ENCODE assay signal across 11 cellular contexts in the genomic region with DNA sequence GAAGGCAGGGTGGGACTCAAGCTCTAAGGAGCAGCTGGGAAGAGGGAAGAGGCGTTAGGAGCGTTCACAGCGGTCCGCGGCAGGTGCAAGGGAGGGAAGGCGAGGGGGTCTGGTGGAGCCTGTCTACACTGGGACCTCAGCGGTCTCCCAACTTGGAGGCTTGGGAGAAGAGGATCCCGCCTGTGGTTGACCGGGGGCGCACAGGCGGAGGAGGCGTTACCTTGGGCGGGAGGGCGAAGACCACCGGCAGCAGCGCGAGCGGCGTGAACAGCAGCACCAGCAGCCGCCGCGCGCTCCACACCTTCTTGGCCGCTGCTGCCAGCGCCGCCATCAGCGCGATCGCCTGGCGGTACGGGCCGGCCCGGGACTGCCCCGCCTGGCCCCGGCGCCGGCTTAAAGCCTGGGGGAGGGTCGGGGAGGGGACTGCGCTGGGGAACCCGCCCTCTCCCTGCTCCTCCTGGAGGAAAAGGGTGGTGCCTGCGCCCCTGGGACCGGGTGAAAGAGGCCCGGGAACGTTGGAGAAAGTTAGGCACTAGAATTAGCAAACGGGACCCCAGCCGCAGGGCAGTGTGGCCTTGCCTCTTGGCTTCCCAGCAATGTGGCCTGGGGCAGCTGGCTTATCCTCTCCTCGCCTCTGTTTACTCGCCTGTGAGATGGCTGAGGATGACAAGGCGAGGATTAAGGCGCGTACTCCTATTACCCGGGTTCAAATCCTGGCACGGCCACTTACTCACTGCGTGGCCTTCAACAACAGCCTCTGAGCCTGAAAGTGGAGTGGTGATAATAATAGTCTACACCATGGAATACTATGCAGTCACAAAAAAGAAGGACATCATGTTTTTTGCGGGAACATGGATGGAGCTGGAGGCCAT. TPM values are rescaled to one million over a fixed set of nuclear protein-coding genes. Genes with fewer than 3 reads are reported as not detected.
DNase-seq lines count a peak whose midpoint lies in the region; ATAC-seq and TF ChIP-seq lines count a peak whose summit lies in the region.
"Had no signal": no experiment of that assay in that cellular context is flagged by ENCODE, and none has a peak within 500 bp of the region (broad histone marks: within the 10 kb centered on the region; RNA-seq: fewer than 3 reads in every experiment).

A gene with protein sequence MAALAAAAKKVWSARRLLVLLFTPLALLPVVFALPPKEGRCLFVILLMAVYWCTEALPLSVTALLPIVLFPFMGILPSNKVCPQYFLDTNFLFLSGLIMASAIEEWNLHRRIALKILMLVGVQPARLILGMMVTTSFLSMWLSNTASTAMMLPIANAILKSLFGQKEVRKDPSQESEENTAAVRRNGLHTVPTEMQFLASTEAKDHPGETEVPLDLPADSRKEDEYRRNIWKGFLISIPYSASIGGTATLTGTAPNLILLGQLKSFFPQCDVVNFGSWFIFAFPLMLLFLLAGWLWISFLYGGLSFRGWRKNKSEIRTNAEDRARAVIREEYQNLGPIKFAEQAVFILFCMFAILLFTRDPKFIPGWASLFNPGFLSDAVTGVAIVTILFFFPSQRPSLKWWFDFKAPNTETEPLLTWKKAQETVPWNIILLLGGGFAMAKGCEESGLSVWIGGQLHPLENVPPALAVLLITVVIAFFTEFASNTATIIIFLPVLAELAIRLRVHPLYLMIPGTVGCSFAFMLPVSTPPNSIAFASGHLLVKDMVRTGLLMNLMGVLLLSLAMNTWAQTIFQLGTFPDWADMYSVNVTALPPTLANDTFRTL (minus strand): TSS at position 369 of the 872 bp plus-strand sequence. CDS start 38 bp downstream, at position 331.

- H3K36me3 ChIP-seq in NT2/D1 (ENCODE audit: insufficient read depth, insufficient read length, low read length): no peaks in the 10 kb centered on the region
- H3K36me3 ChIP-seq: ascending aorta, gastroesophageal sphincter, ovary had no signal

- DNase-seq in Ammon's horn (ENCODE audit: low spot score) (peak; percentile 55), NT2/D1 (ENCODE audit: low read depth, low spot score) (peak; percentile 47), left cardiac atrium (peak; percentile 25), neural crest cell (ENCODE audit: low read depth, low spot score) (no peak), NCI-H2107 (lab: John Stamatoyannopoulos, UW) (no peak), NCI-H774 (lab: John Stamatoyannopoulos, UW) (no peak)
- DNase-seq: ovary had no signal

- H3K27me3 Mint-ChIP-seq in neural crest cell (ENCODE audit: low read depth): peaks cover 15% of the 10 kb centered on the region

- H3K27me3 ChIP-seq in NT2/D1 (ENCODE audit: insufficient read depth, insufficient read length): peaks cover 34% of the 10 kb centered on the region
- H3K27me3 ChIP-seq: ascending aorta, ovary had no signal

- H3K36me3 Mint-ChIP-seq in neural crest cell (ENCODE audit: low read depth): no peaks in the 10 kb centered on the region

- H3K4me3 ChIP-seq in NT2/D1 (ENCODE audit: insufficient read length, low read depth): peak within 1 kb of the TSS; percentile 47
- H3K4me3 ChIP-seq: ovary had no signal

- peak within 1 kb of the TSS; percentile 73 for H3K9ac ChIP-seq in NT2/D1 (ENCODE audit: insufficient read length, low read depth)

- H3K9me3 ChIP-seq in NT2/D1 (ENCODE audit: insufficient read depth, low read length): no peaks in the 10 kb centered on the region; the same call in 1 of the 2 replicates
- H3K9me3 ChIP-seq: ascending aorta, gastroesophageal sphincter, ovary had no signal

- peaks cover 39% of the 10 kb centered on the region for H3K4me1 Mint-ChIP-seq in neural crest cell

- peak within 1 kb of the TSS; percentile 42 for H3K4me3 Mint-ChIP-seq in neural crest cell

- ATAC-seq in left cardiac atrium: peak; percentile 71 to 93
- ATAC-seq in HG03460 (IDR thresholded peaks at IDR 0.05; ENCODE audit: unreplicated experiment): no peak
- ATAC-seq in GM18868 (IDR thresholded peaks at IDR 0.05; ENCODE audit: unreplicated experiment): no peak
- ATAC-seq: gastroesophageal sphincter had no signal

- peaks cover 7% of the 10 kb centered on the region for H3K4me1 ChIP-seq in NT2/D1 (ENCODE audit: insufficient read depth, insufficient read length)
- H3K4me1 ChIP-seq: ascending aorta had no signal

- intact Hi-C loops in left cardiac atrium (cut with DNase I): no loop called here

- no peaks in the 10 kb centered on the region for H3K9me3 Mint-ChIP-seq in neural crest cell

- no peak for TF ChIP-seq CTCF in neural crest cell (conservative IDR thresholded peaks at IDR 0.05)

- no peak within 1 kb of the TSS for H3K27ac Mint-ChIP-seq in neural crest cell (ENCODE audit: unreplicated experiment)

RNA-seq across cellular contexts. Expression of the gene that starts here (rescaled TPM):
- total RNA-seq in left cardiac atrium (1 to 10 TPM in 1 of 2 donors, under 1 TPM in 1; 0.71 to 2.5 TPM), neural crest cell (6.1 and 6.7 TPM in 2 replicates)
- total RNA-seq: ascending aorta had no signal

Comparison
In these comparisons a context has a peak if more than half of its experiments do, and no peak if none do; other contexts are left out.
1. DNase-seq: peak in Ammon's horn (single experiment), NT2/D1 (single experiment) and left cardiac atrium (single experiment); none in neural crest cell (single experiment), NCI-H2107 (single experiment) and NCI-H774 (single experiment).
2. ATAC-seq: peak in left cardiac atrium (2 of 2); none in HG03460 (single experiment) and GM18868 (single experiment).